Comparison of ENCODE assay signal across 17 cellular contexts in genomic region chr2:176910828-176911227, GRCh38.
"Had no signal": no experiment of that assay in that cellular context is flagged by ENCODE, and none has a peak within 500 bp of the region (broad histone marks: within the 10 kb centered on the region; RNA-seq: fewer than 3 reads in every experiment).

No MANE protein-coding gene starts in this region.

- H3K27me3 ChIP-seq: right lobe of liver, stomach had no signal

- H3K36me3 ChIP-seq: heart right ventricle, right lobe of liver, stomach, thoracic aorta had no signal

- H3K36me3 Mint-ChIP-seq: naive thymus-derived CD4-positive, alpha-beta T cell; stimulated activated memory B cell treated with anti-CD40 and anti-IgM and Interleukin-4, amounts not matched to agents 10 μg/mL and 1 μg/mL and 100 μg/mL, for 72 hours; type B pancreatic cell had no signal

- H3K4me3 ChIP-seq: heart right ventricle, psoas muscle, right lobe of liver, stomach, thoracic aorta had no signal

- H3K4me1 Mint-ChIP-seq: nephron progenitor cell; stimulated activated memory B cell treated with anti-CD40 and anti-IgM and Interleukin-4, amounts not matched to agents 10 μg/mL and 1 μg/mL and 100 μg/mL, for 72 hours had no signal

- H3K4me3 Mint-ChIP-seq: naive thymus-derived CD4-positive, alpha-beta T cell; nephron progenitor cell; stimulated activated memory B cell treated with anti-CD40 and anti-IgM and Interleukin-4, amounts not matched to agents 10 μg/mL and 1 μg/mL and 100 μg/mL, for 72 hours; type B pancreatic cell had no signal

- H3K4me1 ChIP-seq: heart right ventricle, psoas muscle, right lobe of liver, stomach had no signal

- H3K27ac Mint-ChIP-seq: nephron progenitor cell; stimulated activated memory B cell treated with anti-CD40 and anti-IgM and Interleukin-4, amounts not matched to agents 10 μg/mL and 1 μg/mL and 100 μg/mL, for 72 hours; type B pancreatic cell had no signal

- DNase-seq: effector memory CD4-positive, alpha-beta T cell; heart right ventricle; hypothalamus; kidney glomerular epithelial cell; naive thymus-derived CD4-positive, alpha-beta T cell; nephron progenitor cell; psoas muscle; retina; right lobe of liver; stimulated activated CD4-positive, alpha-beta T cell treated with anti-CD3 and anti-CD28 coated beads, Interleukin-4, amount 100 ng/mL, for 1 hour; stimulated activated CD8-positive, alpha-beta memory T cell treated with anti-CD3 and anti-CD28 coated beads, Interleukin-4, amount 100 ng/mL, for 48 hours; stomach; substantia nigra had no signal

- H3K9me3 Mint-ChIP-seq: nephron progenitor cell; stimulated activated memory B cell treated with anti-CD40 and anti-IgM and Interleukin-4, amounts not matched to agents 10 μg/mL and 1 μg/mL and 100 μg/mL, for 72 hours; type B pancreatic cell had no signal

- H3K27ac ChIP-seq: heart right ventricle, psoas muscle, right lobe of liver, stomach, thoracic aorta had no signal

- ATAC-seq: esophagus mucosa; heart right ventricle; naive thymus-derived CD4-positive, alpha-beta T cell; psoas muscle; right lobe of liver; stimulated activated memory B cell treated with anti-CD40 and anti-IgM and Interleukin-4, amounts not matched to agents 10 μg/mL and 1 μg/mL and 100 μg/mL, for 72 hours had no signal
